ENCODE assay signal across 22 cellular contexts in the genomic region with DNA sequence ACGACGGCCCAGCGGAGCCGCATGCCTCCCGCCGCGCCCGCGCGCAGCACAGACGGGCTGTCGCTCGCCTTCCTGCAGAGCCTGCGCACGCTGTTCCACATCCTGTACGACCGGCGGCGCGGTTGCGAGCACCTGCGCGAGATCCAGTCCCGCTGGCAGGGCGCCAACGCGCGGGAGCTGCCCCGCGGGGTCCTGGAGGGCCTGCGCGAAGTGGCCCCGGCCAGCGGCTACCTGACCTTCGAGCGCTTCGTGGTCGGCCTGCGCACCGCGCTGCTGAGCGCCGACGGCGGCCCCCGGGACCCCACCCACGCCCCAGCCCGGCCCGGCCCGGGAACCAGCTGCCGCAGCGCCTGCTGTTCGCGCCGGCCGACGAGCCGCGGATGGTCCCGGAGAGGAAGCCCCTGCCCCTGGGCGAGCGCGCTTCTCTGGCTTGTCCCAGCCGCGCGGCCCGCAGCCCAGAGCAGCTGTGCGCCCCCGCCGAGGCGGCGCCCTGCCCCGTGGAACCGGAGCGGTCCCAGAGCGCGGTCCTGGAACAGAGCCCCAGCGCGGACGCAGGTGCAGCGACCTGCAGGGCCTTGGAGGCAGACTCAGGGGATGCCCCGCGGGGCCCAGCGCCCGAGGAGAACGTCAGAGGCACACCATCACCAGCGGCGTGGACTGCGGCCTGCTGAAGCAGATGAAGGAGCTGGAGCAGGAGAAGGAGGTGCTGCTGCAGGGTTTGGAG. TPM values are rescaled to one million over a fixed set of nuclear protein-coding genes. Genes with fewer than 3 reads are reported as not detected.
DNase-seq lines count a peak whose midpoint lies in the region; ATAC-seq and TF ChIP-seq lines count a peak whose summit lies in the region.
"Had no signal": no experiment of that assay in that cellular context is flagged by ENCODE, and none has a peak within 500 bp of the region (broad histone marks: within the 10 kb centered on the region; RNA-seq: fewer than 3 reads in every experiment).

No MANE protein-coding gene starts in this region.

- no peak overlapping the region for H3K27ac ChIP-seq in testis
- H3K27ac ChIP-seq: A549; BLaER1 treated with 17β-estradiol and CSF1 and Interleukin-3, amounts not matched to agents 10 nM and 100 nM had no signal

- DNase-seq in GM13977 (ENCODE audit: low spot score) (peak; percentile 2), posterior vena cava (ENCODE audit: low spot score) (peak; percentile 67), testis (no peak), dermis blood vessel endothelial cell (no peak), KBM-7 (no peak)
- DNase-seq: 8988T; ACHN; BE2C; Calu3; CD4-positive, alpha-beta memory T cell; COR-L47; DMS53; DMS79 treated with DMSO at 0.1 percent for 48 hours; GF-D8; H9 had no signal

- no peaks in the 10 kb centered on the region for H3K36me3 ChIP-seq in testis (ENCODE audit: low read depth, missing control alignments)
- H3K36me3 ChIP-seq: BE2C; BLaER1 treated with 17β-estradiol and CSF1 and Interleukin-3, amounts not matched to agents 10 nM and 100 nM had no signal

- TF ChIP-seq CTCF in GM13977 (IDR thresholded peaks at IDR 0.05; ENCODE audit: extremely low read depth, insufficient read depth, missing control alignments) (no peak), testis (IDR thresholded peaks at IDR 0.05) (no peak)

- H3K27me3 ChIP-seq in testis: no peaks in the 10 kb centered on the region
- H3K27me3 ChIP-seq: BE2C; BLaER1 treated with 17β-estradiol and CSF1 and Interleukin-3, amounts not matched to agents 10 nM and 100 nM had no signal

- no peak for ATAC-seq in HG03196 (IDR thresholded peaks at IDR 0.05; ENCODE audit: unreplicated experiment)
- ATAC-seq: A549, GM23338, HCT116 had no signal

- H3K4me1 ChIP-seq in testis: no peaks in the 10 kb centered on the region
- H3K4me1 ChIP-seq: A549; BE2C; BLaER1 treated with 17β-estradiol and CSF1 and Interleukin-3, amounts not matched to agents 10 nM and 100 nM had no signal

- no peak for TF ChIP-seq POLR2A in testis (IDR thresholded peaks at IDR 0.05)

- in situ Hi-C loops in GM13977 (cut with MboI; ENCODE audit: low pct_unique_long_range_greater_than_20kb, low sequenced_read_pairs, unreplicated experiment): no loop called here
- in situ Hi-C loops in KBM-7 (cut with MboI; ENCODE audit: low pct_unique_long_range_greater_than_20kb, low sequenced_read_pairs): no loop called here

- intact Hi-C loops in posterior vena cava (cut with DNase I) (no loop called here), testis (cut with DNase I; ENCODE audit: low total_unique reads) (no loop called here)

- H3K4me3 ChIP-seq in testis: peak overlapping the region; percentile 21 to 46
- H3K4me3 ChIP-seq: A549, GM23338 had no signal

- no peaks in the 10 kb centered on the region for H3K9me3 ChIP-seq in testis
- H3K9me3 ChIP-seq: A549, BE2C had no signal

- WGBS in testis, 2 donors: 30 to 31% methylated on average over 18 to 76 of the region's 89 CpGs

RNA-seq across cellular contexts. Expression of gene ZNF716, which starts 25.3 kb away (rescaled TPM):
- total RNA-seq in posterior vena cava (not detected), testis (1 to 10 TPM in 1 of 2 donors, under 1 TPM in 1; 0.68 to 1.0 TPM), dermis blood vessel endothelial cell (under 0.01 TPM in 1 of 2 replicates, not detected in the other)
- 0.24 TPM for polyA plus RNA-seq in testis (ENCODE audit: insufficient read depth, low read depth, low replicate concordance)
- total RNA-seq: Calu3; CD4-positive, alpha-beta memory T cell; Daoy; G401; GM23338; H9 had no signal
- polyA plus RNA-seq: A549; CD4-positive, alpha-beta memory T cell; GM23338 had no signal

Comparison
In these comparisons a context has a peak if more than half of its experiments do, and no peak if none do; other contexts are left out.
1. DNase-seq: peak in GM13977 (single experiment) and posterior vena cava (single experiment); none in testis (single experiment), dermis blood vessel endothelial cell (single experiment) and KBM-7 (single experiment).